ENCODE assay signal across 8 cellular contexts in genomic region chr17:17972126-17972951, GRCh38. TPM values are rescaled to one million over a fixed set of nuclear protein-coding genes. Genes with fewer than 3 reads are reported as not detected.
DNase-seq lines count a peak whose midpoint lies in the region; ATAC-seq lines count a peak whose summit lies in the region.

DRC3 (plus strand) TSS chr17:17972862; CDS start chr17:17977599, 4,737 bp downstream.
TOM1L2 (minus strand) TSS chr17:17972400; CDS start chr17:17972313, 87 bp downstream.

- peak within 1 kb of the TSS; percentile 95 to 97 for H3K27ac Mint-ChIP-seq in effector memory CD8-positive, alpha-beta T cell

- H3K36me3 Mint-ChIP-seq in effector memory CD8-positive, alpha-beta T cell (ENCODE audit: insufficient read depth) = peaks cover 25% of the 10 kb centered on the region

- peak; percentile 80 for ATAC-seq in GM21367 (IDR thresholded peaks at IDR 0.05; ENCODE audit: unreplicated experiment)
- ATAC-seq in effector memory CD8-positive, alpha-beta T cell (replicated peaks) = peak; percentile 90

- DNase-seq in COR-L47 (lab: John Stamatoyannopoulos, UW) (peak; percentile 96), HT1080 (ENCODE audit: low read depth) (peak; percentile 100), NOMO-1 (lab: John Stamatoyannopoulos, UW; ENCODE audit: unreplicated experiment in 2 of 2) (peak; percentile 100), medulla oblongata (ENCODE audit: extremely low spot score) (peak; percentile 100)
- peak; percentile 96 to 99 (median 99) for DNase-seq in activated CD8-positive, alpha-beta memory T cell treated with anti-CD3 and anti-CD28 coated beads for 48 hours (ENCODE audit: low read depth in 2 of 3, low spot score in 2 of 3)
- peak; percentile 99 to 100 (median 99) for DNase-seq in effector memory CD8-positive, alpha-beta T cell
- peak; percentile 99 to 100 (median 100) for DNase-seq in stimulated activated CD4-positive, alpha-beta T cell treated with anti-CD3 and anti-CD28 coated beads, TNF-alpha, amount 100 ng/mL, for 48 hours (ENCODE audit: low read depth in 3 of 3)

- peaks cover 15 to 21% of the 10 kb centered on the region in 2 donors for H3K4me1 Mint-ChIP-seq in effector memory CD8-positive, alpha-beta T cell (ENCODE audit: low read depth in 2 of 2)

- H3K4me3 Mint-ChIP-seq in effector memory CD8-positive, alpha-beta T cell = peak within 1 kb of the TSS; percentile 87 to 89

- no peaks in the 10 kb centered on the region for H3K9me3 Mint-ChIP-seq in effector memory CD8-positive, alpha-beta T cell

- no peaks in the 10 kb centered on the region for H3K27me3 Mint-ChIP-seq in effector memory CD8-positive, alpha-beta T cell

RNA-seq across cellular contexts. Expression of gene DRC3, which starts in this region (rescaled TPM):
- 0.47 and 1.1 TPM in 2 replicates for total RNA-seq in HT1080 (2014; rRNA removed; shearing (Covaris generic))
- polyA plus RNA-seq in HT1080 (2015; cell fraction: cytosol; rRNA removed) = 0.23 and 1.6 TPM in 2 replicates
- polyA plus RNA-seq in HT1080 (2015; cell fraction: nucleus; rRNA removed) = 3.0 and 3.1 TPM in 2 replicates

RNA-seq across cellular contexts. Expression of gene TOM1L2, which starts in this region (rescaled TPM):
- 13.5 and 17.5 TPM in 2 replicates for total RNA-seq in HT1080 (2014; rRNA removed; shearing (Covaris generic))
- polyA plus RNA-seq in HT1080 (2015; cell fraction: cytosol; rRNA removed) = 14.8 and 21.7 TPM in 2 replicates
- 38.6 and 45.3 TPM in 2 replicates for polyA plus RNA-seq in HT1080 (2015; cell fraction: nucleus; rRNA removed)

Comparison
In these comparisons a context has a peak if more than half of its experiments do, and no peak if none do; other contexts are left out.
1. Peak in every context shown above with its lines: DNase-seq and ATAC-seq.